8 cellular contexts compared by ENCODE assay signal in genomic region chr16:67246081-67246944, GRCh38. TPM values are rescaled to one million over a fixed set of nuclear protein-coding genes. Genes with fewer than 3 reads are reported as not detected.
DNase-seq lines count a peak whose midpoint lies in the region; ATAC-seq, FAIRE-seq and TF ChIP-seq lines count a peak whose summit lies in the region.

No MANE protein-coding gene starts in this region.

- ATAC-seq in HG03378 (IDR thresholded peaks at IDR 0.05; ENCODE audit: unreplicated experiment), result no peak

- peak; percentile 60 for TF ChIP-seq POLR2A in GM18951 (IDR thresholded peaks at IDR 0.05; ENCODE audit: extremely low read depth, insufficient read depth, insufficient read length)

- in situ Hi-C loops in GM18951 (cut with MboI; ENCODE audit: low sequenced_read_pairs, unreplicated experiment), result no loop called here

- DNase-seq in Ammon's horn (ENCODE audit: low spot score) (peak; percentile 66), HT-29 (ENCODE audit: low spot score) (peak; percentile 95), RCC 7860 (ENCODE audit: low spot score) (peak; percentile 61), globus pallidus (ENCODE audit: low spot score) (peak; percentile 47), nucleus accumbens (lab: John Stamatoyannopoulos, UW) (peak in 40 of 56 donors; percentile 14 to 80 (median 50))
- peak; percentile 39 for DNase-seq in activated naive CD4-positive, alpha-beta T cell treated with anti-CD3 and anti-CD28 coated beads, Interleukin-2, amount 50 U/mL, for 16 hours

- no peak for FAIRE-seq in RCC 7860 (lab: Jason Lieb, UNC)

RNA-seq across cellular contexts. Expression of gene FHOD1, which starts 1.0 kb away (rescaled TPM):
- 49.5 and 57.7 TPM in 2 replicates for total RNA-seq in HT-29 (2014; rRNA removed; shearing (Covaris generic))

RNA-seq across cellular contexts. Expression of gene SLC9A5, which starts 2.5 kb away (rescaled TPM):
- 2.2 and 2.7 TPM in 2 replicates for total RNA-seq in HT-29 (2014; rRNA removed; shearing (Covaris generic))

RNA-seq across cellular contexts. Expression of gene TMEM208, which starts 19.4 kb away (rescaled TPM):
- 61.2 and 67.8 TPM in 2 replicates for total RNA-seq in HT-29 (2014; rRNA removed; shearing (Covaris generic))

RNA-seq across cellular contexts. Expression of gene PLEKHG4, which starts 33.0 kb away (rescaled TPM):
- total RNA-seq in HT-29 (2014; rRNA removed; shearing (Covaris generic)), result 69.5 and 71.3 TPM in 2 replicates

RNA-seq across cellular contexts. Expression of gene ELMO3, which starts 47.4 kb away (rescaled TPM):
- total RNA-seq in HT-29 (2014; rRNA removed; shearing (Covaris generic)), result 55.2 and 57.4 TPM in 2 replicates

Comparison
In these comparisons a context has a peak if more than half of its experiments do, and no peak if none do; other contexts are left out.
1. DNase-seq: peak in every context shown above with its lines; median percentile 95 in HT-29; 66 in Ammon's horn; 61 in RCC 7860; 50 in nucleus accumbens; 47 in globus pallidus; 39 in activated naive CD4-positive, alpha-beta T cell treated with anti-CD3 and anti-CD28 coated beads, Interleukin-2, amount 50 U/mL, for 16 hours.